ENCODE assay signal across 12 cellular contexts in the genomic region with DNA sequence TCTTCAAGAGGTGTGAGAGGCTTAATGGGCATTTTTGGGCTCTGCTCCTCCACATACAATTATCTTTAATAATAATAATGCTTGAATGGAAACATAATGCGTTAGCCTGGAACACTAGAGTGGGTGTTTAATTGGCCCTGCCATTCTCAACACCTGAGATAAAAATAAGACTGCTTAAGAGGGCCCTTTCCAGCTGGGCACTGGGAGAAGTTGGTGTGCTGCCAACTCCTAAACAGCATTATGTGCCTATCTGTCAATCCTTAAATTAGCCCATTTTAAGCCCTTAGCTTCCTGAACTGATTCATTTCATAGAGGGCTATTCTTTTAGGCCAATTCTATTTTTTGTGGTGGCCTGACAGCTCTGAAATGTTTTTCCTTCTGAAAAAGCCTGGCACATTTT.
"Had no signal": no experiment of that assay in that cellular context is flagged by ENCODE, and none has a peak within 500 bp of the region (broad histone marks: within the 10 kb centered on the region; RNA-seq: fewer than 3 reads in every experiment).

No MANE protein-coding gene starts in this region.

- H3K36me3 ChIP-seq: gastroesophageal sphincter, neural progenitor cell, ovary, right lobe of liver had no signal

- H3K9me3 ChIP-seq: gastroesophageal sphincter, ovary, right lobe of liver had no signal

- H3K27me3 ChIP-seq: gastroesophageal sphincter, neural progenitor cell, ovary, right lobe of liver had no signal

- H3K4me2 ChIP-seq: neural progenitor cell, smooth muscle cell had no signal

- H3K4me1 ChIP-seq: gastroesophageal sphincter, neural progenitor cell, right lobe of liver had no signal

- H3K27ac ChIP-seq: gastroesophageal sphincter, neural progenitor cell, ovary, right lobe of liver had no signal

- H2AFZ ChIP-seq: neural progenitor cell had no signal

- H3K9ac ChIP-seq: neural progenitor cell had no signal

- H3K4me3 ChIP-seq: gastroesophageal sphincter, lung, neural progenitor cell, ovary, right lobe of liver, smooth muscle cell had no signal

- DNase-seq: activated CD4-positive, alpha-beta memory T cell treated with anti-CD3 and anti-CD28 coated beads, Interleukin-2, amount 10 ng/mL, durations not matched to agents 7 days and 5 days; activated CD4-positive, alpha-beta T cell treated with anti-CD3 and anti-CD28 coated beads for 4 hours; activated gamma-delta T cell; activated T-cell treated with anti-CD3 and anti-CD28 coated beads, Interleukin-2, amount 50 U/mL, for 24 hours; ovary; right lobe of liver; stimulated activated naive CD8-positive, alpha-beta T cell treated with anti-CD3 and anti-CD28 coated beads, Interleukin-15, Interleukin-2, amounts not matched to agents 100 U/mL and 50 U/mL, for 24 hours; trophoblast cell had no signal
